Comparison of ENCODE assay signal across 13 cellular contexts in genomic region chr10:62092301-62092990, GRCh38.
DNase-seq lines count a peak whose midpoint lies in the region; TF ChIP-seq lines count a peak whose summit lies in the region.
"Had no signal": no experiment of that assay in that cellular context is flagged by ENCODE, and none has a peak within 500 bp of the region (broad histone marks: within the 10 kb centered on the region; RNA-seq: fewer than 3 reads in every experiment).

No MANE protein-coding gene starts in this region.

- no peak for TF ChIP-seq CTCF in Caco-2 (IDR thresholded peaks at IDR 0.05; ENCODE audit: insufficient read depth in 1 of 2, low read depth in 1 of 2, low read length in 1 of 2, severe bottlenecking in 1 of 2, unreplicated experiment in 1 of 2)
- no peak for TF ChIP-seq CTCF in RWPE1 (conservative IDR thresholded peaks at IDR 0.05; ENCODE audit: low read depth)
- no peak for TF ChIP-seq CTCF in mesothelial cell of epicardium (IDR thresholded peaks at IDR 0.05; ENCODE audit: unreplicated experiment)
- no peak for TF ChIP-seq CTCF in suprapubic skin (IDR thresholded peaks at IDR 0.05)

- H3K4me1 ChIP-seq in Caco-2 (peaks cover 90% of the 10 kb centered on the region), suprapubic skin (peaks cover 36% of the 10 kb centered on the region)

- H3K27ac Mint-ChIP-seq in Caco-2 (ENCODE audit: unreplicated experiment) = peak overlapping the region; percentile 88
- H3K27ac Mint-ChIP-seq in mesothelial cell of epicardium = peak overlapping the region; percentile 96

- H3K9me3 ChIP-seq in Caco-2 (no peaks in the 10 kb centered on the region), suprapubic skin (no peaks in the 10 kb centered on the region)
- H3K9me3 ChIP-seq: pancreas had no signal

- TF ChIP-seq POLR2A in suprapubic skin (IDR thresholded peaks at IDR 0.05) = no peak

- DNase-seq in Caco-2 (peak; percentile 67 to 68), RWPE1 (ENCODE audit: low spot score) (no peak), mesothelial cell of epicardium (ENCODE audit: low spot score in 2 of 2, unreplicated experiment in 2 of 2) (no peak), suprapubic skin (ENCODE audit: low spot score in 2 of 2) (no peak), 8988T (no peak), DMS 273 (lab: John Stamatoyannopoulos, UW; ENCODE audit: unreplicated experiment) (no peak)
- DNase-seq in activated effector memory CD4-positive, alpha-beta T cell treated with anti-CD3 and anti-CD28 coated beads, Interleukin-2, amount 50 U/mL, for 16 hours = no peak
- DNase-seq: activated CD4-positive, alpha-beta T cell treated with anti-CD3 and anti-CD28 coated beads, Interleukin-2, amount 50 U/mL, for 48 hours; CD8-positive, alpha-beta memory T cell; NCI-H146; NCI-H446; pancreas had no signal

- H3K4me1 Mint-ChIP-seq in Caco-2 (ENCODE audit: low read depth, unreplicated experiment) = peaks cover 82% of the 10 kb centered on the region
- peaks cover 61% of the 10 kb centered on the region for H3K4me1 Mint-ChIP-seq in mesothelial cell of epicardium

- WGBS in suprapubic skin = 86% methylated on average over 21 of the region's 21 CpGs

- TF ChIP-seq EP300 in suprapubic skin (IDR thresholded peaks at IDR 0.05) = no peak

- H3K27me3 Mint-ChIP-seq in Caco-2 (ENCODE audit: insufficient read depth, unreplicated experiment) (no peaks in the 10 kb centered on the region), mesothelial cell of epicardium (ENCODE audit: low read depth) (no peaks in the 10 kb centered on the region)
- H3K27me3 Mint-ChIP-seq: CD8-positive, alpha-beta memory T cell had no signal

- H3K4me3 ChIP-seq in Caco-2 (ENCODE audit: low read depth, low read length) (no peak overlapping the region), suprapubic skin (no peak overlapping the region)
- H3K4me3 ChIP-seq: GM12878, pancreas had no signal

- H3K36me3 ChIP-seq in Caco-2 (ENCODE audit: control insufficient read depth, insufficient read depth, low read length) = peaks cover 23% of the 10 kb centered on the region
- peaks cover 40% of the 10 kb centered on the region for H3K36me3 ChIP-seq in suprapubic skin

- no TSS peak for BruUV-seq in Caco-2 (replicated peaks; lab: Mats Ljungman, UMichigan)

- POLR2A ChIA-PET in Caco-2 (lab: Charles Lee) = no interaction called here
- POLR2A ChIA-PET in RWPE1 (lab: Yijun Ruan, JAX; ENCODE audit: low non-redundant PET) = no interaction called here

- no peaks in the 10 kb centered on the region for H3K27me3 ChIP-seq in Caco-2 (replicated peaks; ENCODE audit: control insufficient read depth, insufficient read depth, low read length)
- no peaks in the 10 kb centered on the region for H3K27me3 ChIP-seq in suprapubic skin
- H3K27me3 ChIP-seq: pancreas had no signal

- CTCF ChIA-PET in Caco-2 (lab: Charles Lee) = interaction anchor here (0.6 to 1.7 kb wide), 2 partner anchors 114 to 153 kb away, joined by 3 to 9 read pairs; no protein-coding TSS in a partner anchor
- CTCF ChIA-PET in RWPE1 (lab: Yijun Ruan, JAX) = no interaction called here

- peak overlapping the region; percentile 34 for H3K4me3 Mint-ChIP-seq in Caco-2 (ENCODE audit: unreplicated experiment)
- no peak overlapping the region for H3K4me3 Mint-ChIP-seq in mesothelial cell of epicardium
- H3K4me3 Mint-ChIP-seq: CD8-positive, alpha-beta memory T cell had no signal

- H3K27ac ChIP-seq in RWPE1 (peak overlapping the region; percentile 69), suprapubic skin (peak overlapping the region; percentile 19)

- H3K36me3 Mint-ChIP-seq in Caco-2 (ENCODE audit: insufficient read depth, unreplicated experiment) = peaks cover 100% of the 10 kb centered on the region
- H3K36me3 Mint-ChIP-seq in mesothelial cell of epicardium = peaks cover 34% of the 10 kb centered on the region

- intact Hi-C loops in Caco-2 (cut with micrococcal nuclease; ENCODE audit: unreplicated experiment) = no loop called here

- H3K9me3 Mint-ChIP-seq in Caco-2 (ENCODE audit: unreplicated experiment) = no peaks in the 10 kb centered on the region
- no peaks in the 10 kb centered on the region for H3K9me3 Mint-ChIP-seq in mesothelial cell of epicardium
- H3K9me3 Mint-ChIP-seq: CD8-positive, alpha-beta memory T cell had no signal

Comparison
In these comparisons a context has a peak if more than half of its experiments do, and no peak if none do; other contexts are left out.
1. DNase-seq: peak in Caco-2 (2 of 2); none in RWPE1 (single experiment), mesothelial cell of epicardium (0 of 2), suprapubic skin (0 of 2), 8988T (single experiment), DMS 273 (single experiment) and activated effector memory CD4-positive, alpha-beta T cell treated with anti-CD3 and anti-CD28 coated beads, Interleukin-2, amount 50 U/mL, for 16 hours (single experiment).